ENCODE assay signal across 8 cellular contexts in the genomic region with DNA sequence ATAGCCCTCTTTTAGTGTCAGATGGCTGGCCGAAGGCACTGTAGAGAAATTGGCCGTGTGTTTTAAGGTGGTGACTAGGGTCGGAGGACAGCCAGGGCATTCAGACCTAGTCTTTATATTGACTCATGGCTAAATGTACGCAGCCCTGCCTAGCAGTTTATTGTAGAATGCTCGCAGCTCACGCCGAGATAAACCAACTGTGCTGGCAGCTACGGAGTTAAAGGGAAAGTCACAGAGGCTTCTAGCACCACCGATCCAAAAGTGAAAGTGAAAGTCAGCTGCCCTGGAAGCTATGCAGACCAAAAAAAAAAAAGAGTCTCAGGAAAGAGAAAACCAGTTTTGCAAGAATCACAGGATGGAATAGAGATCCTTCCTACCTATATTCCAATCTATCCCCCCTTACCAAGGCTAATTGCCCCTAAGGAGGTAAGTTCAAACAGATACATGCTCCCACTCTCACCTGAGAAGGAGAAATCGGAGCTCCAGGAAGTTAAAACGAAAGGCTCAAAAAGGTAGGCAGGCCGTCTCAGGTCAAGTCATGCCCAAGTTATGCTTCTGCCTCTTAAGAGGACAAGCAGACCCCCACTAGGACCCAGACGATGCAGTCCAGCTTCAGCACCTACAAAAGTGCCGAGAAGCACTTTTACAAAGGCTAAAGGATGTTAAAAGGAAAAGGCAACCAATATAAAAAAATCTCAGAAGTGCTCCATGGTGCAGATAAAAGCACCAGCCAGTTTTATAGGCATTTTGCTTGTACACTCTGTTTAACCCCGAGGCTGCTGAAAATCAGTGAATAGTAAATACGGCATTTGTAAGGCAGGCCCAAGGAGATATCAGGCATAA. TPM values are rescaled to one million over a fixed set of nuclear protein-coding genes. Genes with fewer than 3 reads are reported as not detected.
DNase-seq lines count a peak whose midpoint lies in the region; ATAC-seq and TF ChIP-seq lines count a peak whose summit lies in the region.

No MANE protein-coding gene starts in this region.

- intact Hi-C loops in A673 (cut with micrococcal nuclease; ENCODE audit: unreplicated experiment), result no loop called here

- peak overlapping the region; percentile 55 for H3K4me3 ChIP-seq in A673 (ENCODE audit: low read depth, low read length, poor library complexity, severe bottlenecking)

- H3K36me3 ChIP-seq in A673 (ENCODE audit: insufficient read depth, low read length, poor library complexity, severe bottlenecking), result no peaks in the 10 kb centered on the region

- CTCF ChIA-PET in A673 (lab: Charles Lee), result no interaction called here

- H3K27me3 ChIP-seq in A673 (replicated peaks; ENCODE audit: insufficient read depth, low read depth, low read length, poor library complexity), result no peaks in the 10 kb centered on the region

- TF ChIP-seq CTCF in A673 (conservative IDR thresholded peaks at IDR 0.05; ENCODE audit: low read depth, low read length), result no peak

- H3K4me1 ChIP-seq in A673 (ENCODE audit: insufficient read depth, low read length, poor library complexity, severe bottlenecking), result peaks cover 28% of the 10 kb centered on the region

- H3K27ac ChIP-seq in A673 (ENCODE audit: low read depth, low read length, poor library complexity, severe bottlenecking), result peak overlapping the region; percentile 69

- DNase-seq in A673 (ENCODE audit: low spot score), result peak; percentile 73
- DNase-seq in NCI-H2107 (lab: John Stamatoyannopoulos, UW), result peak; percentile 80
- DNase-seq in dermis microvascular lymphatic vessel endothelial cell (ENCODE audit: low read depth in 2 of 2), result peak; percentile 78
- peak; percentile 95 for DNase-seq in left kidney (ENCODE audit: low read depth, low spot score)
- DNase-seq in stimulated activated CD4-positive, alpha-beta T cell treated with anti-CD3 and anti-CD28 coated beads, TNF-alpha, amount 100 ng/mL, for 24 hours (ENCODE audit: low read depth in 3 of 3), result peak in 2 of 3 experiments; percentile 34 to 38

- POLR2A ChIA-PET in A673 (lab: Charles Lee; ENCODE audit: low non-redundant PET), result no interaction called here

- no TSS peak for BruUV-seq in A673 (replicated peaks; lab: Mats Ljungman, UMichigan)

- ATAC-seq in GM18861 (IDR thresholded peaks at IDR 0.05; ENCODE audit: unreplicated experiment), result peak; percentile 37
- ATAC-seq in HG03045 (IDR thresholded peaks at IDR 0.05; ENCODE audit: unreplicated experiment), result peak; percentile 58
- peak; percentile 88 to 90 for ATAC-seq in activated CD4-positive, CD25-positive, alpha-beta regulatory T cell treated with anti-CD3 and anti-CD28 coated beads, Interleukin-2, amount 50 U/mL, for 24 hours

- no peaks in the 10 kb centered on the region for H3K9me3 ChIP-seq in A673 (ENCODE audit: low read depth, low read length, poor library complexity, severe bottlenecking)

RNA-seq across cellular contexts. Expression of gene KLRK1, which starts 24.8 kb away (rescaled TPM):
- total RNA-seq in A673 (2021) (0.17 TPM in 1 of 2 replicates, not detected in the other), dermis microvascular lymphatic vessel endothelial cell (not detected in 2 replicates)

RNA-seq across cellular contexts. Expression of gene KLRC4, which starts 44.5 kb away (rescaled TPM):
- not detected in 2 replicates for total RNA-seq in A673 (2021)
- not detected in 2 replicates for total RNA-seq in dermis microvascular lymphatic vessel endothelial cell

RNA-seq across cellular contexts. Expression of gene KLRC3, which starts 55.3 kb away (rescaled TPM):
- total RNA-seq in A673 (2021), result not detected in 2 replicates
- total RNA-seq in dermis microvascular lymphatic vessel endothelial cell, result not detected in 2 replicates

RNA-seq across cellular contexts. Expression of gene KLRD1, which starts 57.4 kb away (rescaled TPM):
- 0.02 and 0.31 TPM in 2 replicates for total RNA-seq in A673 (2021)
- under 0.01 and 0.13 TPM in 2 replicates for total RNA-seq in dermis microvascular lymphatic vessel endothelial cell

Comparison
In these comparisons a context has a peak if more than half of its experiments do, and no peak if none do; other contexts are left out.
1. Peak in every context shown above with its lines: DNase-seq, ATAC-seq, H3K4me3 ChIP-seq and H3K27ac ChIP-seq.
2. DNase-seq: peak in every context shown above with its lines; median percentile 95 in left kidney; 80 in NCI-H2107; 78 in dermis microvascular lymphatic vessel endothelial cell; 73 in A673; 36 in stimulated activated CD4-positive, alpha-beta T cell treated with anti-CD3 and anti-CD28 coated beads, TNF-alpha, amount 100 ng/mL, for 24 hours.
3. ATAC-seq: peak in every context shown above with its lines; median percentile 89 in activated CD4-positive, CD25-positive, alpha-beta regulatory T cell treated with anti-CD3 and anti-CD28 coated beads, Interleukin-2, amount 50 U/mL, for 24 hours; 58 in HG03045; 37 in GM18861.